ENCODE assay signal across 24 cellular contexts in genomic region chr10:107542607-107543006, GRCh38.
"Had no signal": no experiment of that assay in that cellular context is flagged by ENCODE, and none has a peak within 500 bp of the region (broad histone marks: within the 10 kb centered on the region; RNA-seq: fewer than 3 reads in every experiment).

No MANE protein-coding gene starts in this region.

- H3K4me1 Mint-ChIP-seq: mesothelial cell of epicardium; naive thymus-derived CD8-positive, alpha-beta T cell had no signal

- H3K9me3 ChIP-seq: esophagus muscularis mucosa, gastroesophageal sphincter, left lung, lower lobe of right lung, mucosa of descending colon had no signal

- H3K4me2 ChIP-seq: hepatocyte had no signal

- H3K27me3 Mint-ChIP-seq: naive B cell; naive thymus-derived CD8-positive, alpha-beta T cell had no signal

- DNase-seq: dermis blood vessel endothelial cell; dorsolateral prefrontal cortex; effector CD4-positive, alpha-beta T cell; effector memory CD4-positive, alpha-beta T cell; foreskin keratinocyte; heart left ventricle; hypothalamus; left cardiac atrium; left lung; left ventricle myocardium superior; lower lobe of right lung; mesenchymal stem cell; mucosa of descending colon; naive B cell; naive thymus-derived CD8-positive, alpha-beta T cell had no signal

- H3K36me3 ChIP-seq: esophagus muscularis mucosa, gastroesophageal sphincter, heart left ventricle, left lung, lower lobe of right lung had no signal

- H3K79me2 ChIP-seq: hepatocyte had no signal

- H2AFZ ChIP-seq: hepatocyte had no signal

- H3K27ac ChIP-seq: coronary artery, dorsolateral prefrontal cortex, esophagus muscularis mucosa, foreskin keratinocyte, gastroesophageal sphincter, heart left ventricle, hepatocyte, left lung, lower lobe of right lung had no signal

- H3K27me3 ChIP-seq: foreskin keratinocyte, hepatocyte, left lung had no signal

- H3K4me3 Mint-ChIP-seq: mesothelial cell of epicardium; naive B cell; naive thymus-derived CD8-positive, alpha-beta T cell had no signal

- H3K36me3 Mint-ChIP-seq: mesothelial cell of epicardium; naive B cell; naive thymus-derived CD8-positive, alpha-beta T cell had no signal

- ATAC-seq: foreskin keratinocyte; gastroesophageal sphincter; heart left ventricle; left cardiac atrium; left lung; left ventricle myocardium superior; lower lobe of right lung; mucosa of descending colon; naive thymus-derived CD8-positive, alpha-beta T cell had no signal

- FAIRE-seq: endothelial cell of umbilical vein, frontal cortex, islet of Langerhans, keratinocyte had no signal

- H3K4me1 ChIP-seq: esophagus muscularis mucosa, gastroesophageal sphincter, heart left ventricle, left lung, lower lobe of right lung had no signal

- H3K27ac Mint-ChIP-seq: mesothelial cell of epicardium; naive B cell; naive thymus-derived CD8-positive, alpha-beta T cell had no signal

- H3K4me3 ChIP-seq: coronary artery, dorsolateral prefrontal cortex, esophagus muscularis mucosa, gastroesophageal sphincter, heart left ventricle, hepatocyte, left lung, lower lobe of right lung, mucosa of descending colon had no signal
